1 cellular context compared by ENCODE assay signal in genomic region chr6:131968672-131969071, GRCh38.
TF ChIP-seq lines count a peak whose summit lies in the region.

No MANE protein-coding gene starts in this region.

TF ChIP-seq in H1, 55 proteins besides CTCF, POLR2A, EP300 and RAD21:
- TF ChIP-seq SIRT6 (IDR thresholded peaks at IDR 0.05; ENCODE audit: low read length) (no peak), SP2 (IDR thresholded peaks at IDR 0.05; ENCODE audit: low read length) (no peak), CEBPB (IDR thresholded peaks at IDR 0.05; ENCODE audit: low read depth, low read length) (no peak), MAX (IDR thresholded peaks at IDR 0.05) (no peak), E2F6 (IDR thresholded peaks at IDR 0.05) (no peak), POLR2AphosphoS5 (IDR thresholded peaks at IDR 0.05; ENCODE audit: low read depth, low read length) (no peak)
TF ChIP-seq in H1: peak in this region for 0.
